ENCODE assay signal across 8 cellular contexts in the genomic region with DNA sequence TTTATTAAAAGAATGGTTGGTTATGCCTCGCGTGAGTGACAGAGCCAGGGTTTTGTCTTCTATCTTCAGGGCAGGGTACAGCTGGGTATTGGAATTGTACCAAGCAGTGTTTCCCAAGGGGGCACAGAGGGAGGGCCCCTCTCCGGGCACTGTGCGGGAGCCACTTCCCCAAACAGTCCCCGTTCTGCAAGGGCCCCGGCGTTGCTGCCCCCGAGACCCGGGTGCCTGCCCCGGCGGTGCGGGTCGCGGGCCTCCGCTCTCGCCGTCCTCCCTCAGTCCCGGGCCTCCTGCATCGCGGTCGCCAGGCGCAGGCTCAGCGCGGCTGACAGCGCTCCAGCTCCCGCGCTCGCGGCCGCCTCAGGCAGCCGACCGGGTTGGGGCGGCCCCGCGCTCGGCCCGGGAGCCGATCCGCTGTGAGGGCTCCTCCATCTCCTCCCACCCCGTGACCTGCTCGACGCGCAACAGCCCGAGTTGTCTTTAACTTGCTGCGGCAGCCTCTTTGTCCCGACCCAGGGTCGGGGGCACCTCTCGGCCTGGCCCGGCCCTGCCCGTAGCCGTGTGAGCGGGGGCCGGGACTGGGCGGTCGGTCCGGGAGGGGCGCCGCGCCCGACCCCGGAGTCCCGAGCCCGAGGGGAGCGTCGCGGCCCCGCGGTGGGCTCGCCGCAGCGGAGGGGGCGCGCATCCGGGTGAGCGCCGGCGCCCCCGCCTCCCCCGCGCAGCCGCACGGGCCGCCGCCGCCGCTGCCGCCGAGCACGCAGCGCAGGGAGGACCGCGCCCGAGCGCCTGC. TPM values are rescaled to one million over a fixed set of nuclear protein-coding genes. Genes with fewer than 3 reads are reported as not detected.
DNase-seq lines count a peak whose midpoint lies in the region; ATAC-seq, FAIRE-seq and TF ChIP-seq lines count a peak whose summit lies in the region.

No MANE protein-coding gene starts in this region.

- H3K9me3 ChIP-seq in DOHH2 (ENCODE audit: control insufficient read depth, insufficient read depth, low read length): peaks cover 11% of the 10 kb centered on the region
- H3K9me3 ChIP-seq in GM12878 (replicated peaks; ENCODE audit: control insufficient read depth, insufficient read depth, low read length): peaks cover 14% of the 10 kb centered on the region
- H3K9me3 ChIP-seq in iPS-15b (ENCODE audit: control insufficient read depth, insufficient read depth, low read length): peaks cover 7% of the 10 kb centered on the region

- H3K4me1 ChIP-seq in DOHH2 (ENCODE audit: control insufficient read depth, low read length) (peaks cover 21% of the 10 kb centered on the region), GM12878 (ENCODE audit: control insufficient read depth, insufficient read depth, low read length) (peaks cover 20% of the 10 kb centered on the region), iPS-15b (ENCODE audit: control insufficient read depth, insufficient read depth, low read length) (peaks cover 4% of the 10 kb centered on the region)

- H3K27me3 Mint-ChIP-seq in T-helper 2 cell treated with Interferon-gamma antibody and Interleukin-4, amounts not matched to agents 5 μg/mL and 100 μg/mL, for 36 hours (ENCODE audit: low read depth): peaks cover 28% of the 10 kb centered on the region

- ATAC-seq in GM21447 (IDR thresholded peaks at IDR 0.05; ENCODE audit: unreplicated experiment): peak; percentile 32
- peak; percentile 58 for ATAC-seq in GM12878

- H3F3A ChIP-seq in DOHH2 (ENCODE audit: control insufficient read depth, insufficient read depth): 0 out of 2 replicates have a peak, but pooled peaks cover 6% of the 10 kb centered on the region

- H3K79me2 ChIP-seq in DOHH2 (ENCODE audit: control insufficient read depth, low read length) (peaks cover 42% of the 10 kb centered on the region), GM12878 (ENCODE audit: control insufficient read depth, insufficient read depth, low read length) (peaks cover 19% of the 10 kb centered on the region)

- in situ Hi-C loops in GM12878 (cut with MboI): loop anchor here (10.0 to 25.0 kb wide), 2 partner anchors 394 to 1231 kb away; partner anchors contain the start of gene RMP24

- H3K27me3 ChIP-seq in DOHH2 (ENCODE audit: control insufficient read depth, low read length): no peaks in the 10 kb centered on the region
- H3K27me3 ChIP-seq in GM12878 (replicated peaks in 1 of 2; ENCODE audit: control insufficient read depth in 2 of 2, insufficient read depth in 2 of 2, low read length in 1 of 2): no peaks in the 10 kb centered on the region
- peaks cover 18% of the 10 kb centered on the region for H3K27me3 ChIP-seq in iPS-15b (ENCODE audit: control insufficient read depth, insufficient read depth, low read length)

- H3K27ac Mint-ChIP-seq in T-helper 2 cell treated with Interferon-gamma antibody and Interleukin-4, amounts not matched to agents 5 μg/mL and 100 μg/mL, for 36 hours: peak overlapping the region; percentile 29

- POLR2A ChIA-PET in GM12878 (lab: Charles Lee): interaction anchor here (0.5 to 1.3 kb wide), 4 partner anchors 10 to 137 kb away, joined by 3 to 4 read pairs (median 4); no protein-coding TSS in a partner anchor

- H3K36me3 ChIP-seq in DOHH2 (ENCODE audit: control insufficient read depth, low read length) (peaks cover 9% of the 10 kb centered on the region; the same call in 1 of the 2 replicates), GM12878 (ENCODE audit: control insufficient read depth in 2 of 2, insufficient read depth in 2 of 2, low read length in 1 of 2) (no peaks in the 10 kb centered on the region), iPS-15b (ENCODE audit: control insufficient read depth, insufficient read depth, low read length) (no peaks in the 10 kb centered on the region)

- H3K4me3 ChIP-seq in DOHH2 (ENCODE audit: low read length) (peak overlapping the region; percentile 87), GM12878 (peak overlapping the region; percentile 85), iPS-15b (ENCODE audit: low read depth, low read length) (peak overlapping the region; percentile 55), skeletal muscle cell (ENCODE audit: low read depth, low read length) (peak overlapping the region; percentile 63)
- peak overlapping the region; percentile 56 for H3K4me3 ChIP-seq in Jurkat, Clone E6-1 (ENCODE audit: low read length)

- peak; percentile 75 for TF ChIP-seq POLR2A in GM12878 (IDR thresholded peaks at IDR 0.05; ENCODE audit: low read depth, low read length)

- H2AFZ ChIP-seq in GM12878 (ENCODE audit: control insufficient read depth, low read depth, low read length): peak overlapping the region; percentile 81

- SMC1A ChIA-PET in GM12878 (lab: Charles Lee; ENCODE audit: uncharacterized antibody, unreplicated experiment): interaction anchor here (0.9 to 1.0 kb wide), 2 partner anchors 11 to 171 kb away, joined by 4 read pairs; no protein-coding TSS in a partner anchor

- peaks cover 8% of the 10 kb centered on the region for H3K9me3 Mint-ChIP-seq in T-helper 2 cell treated with Interferon-gamma antibody and Interleukin-4, amounts not matched to agents 5 μg/mL and 100 μg/mL, for 36 hours

- peaks cover 17% of the 10 kb centered on the region for H3K36me3 Mint-ChIP-seq in T-helper 2 cell treated with Interferon-gamma antibody and Interleukin-4, amounts not matched to agents 5 μg/mL and 100 μg/mL, for 36 hours (ENCODE audit: low read depth)

- H3K4me1 Mint-ChIP-seq in T-helper 2 cell treated with Interferon-gamma antibody and Interleukin-4, amounts not matched to agents 5 μg/mL and 100 μg/mL, for 36 hours (ENCODE audit: low read depth): peaks cover 25% of the 10 kb centered on the region

- no peaks in the 10 kb centered on the region for H4K20me1 ChIP-seq in DOHH2 (ENCODE audit: control insufficient read depth, insufficient read depth, low read depth, low read length)
- no peaks in the 10 kb centered on the region; the same call in 1 of the 2 replicates for H4K20me1 ChIP-seq in GM12878 (ENCODE audit: control insufficient read depth, insufficient read depth)

- DNase-seq in Jurkat, Clone E6-1 (ENCODE audit: low read depth, low spot score): no peak
- peak; percentile 56 for DNase-seq in T-helper 2 cell treated with Interferon-gamma antibody and Interleukin-4, amounts not matched to agents 5 μg/mL and 100 μg/mL, for 36 hours (ENCODE audit: low spot score)
- DNase-seq in GM12878 (ENCODE audit: low read depth, low spot score) (no peak), skeletal muscle cell (ENCODE audit: low read depth) (no peak), NCI-H187 treated with DMSO at 0.1 percent for 48 hours (lab: John Stamatoyannopoulos, UW) (no peak)

- peak overlapping the region; percentile 79 for H3K9ac ChIP-seq in GM12878 (ENCODE audit: control insufficient read depth, insufficient read depth, low read length)
- H3K9ac ChIP-seq in iPS-15b (ENCODE audit: low read depth, low read length): no peak overlapping the region

- intact Hi-C loops in GM12878 (cut with micrococcal nuclease; ENCODE audit: unreplicated experiment): loop anchor here (10.0 kb wide), 2 partner anchors 84 to 174 kb away; no protein-coding TSS in a partner anchor

- RAD21 ChIA-PET in GM12878 (lab: Charles Lee; ENCODE audit: unreplicated experiment): interaction anchor here (0.7 to 0.9 kb wide), 2 partner anchors 9 to 44 kb away, joined by 3 to 4 read pairs; no protein-coding TSS in a partner anchor

- WGBS in GM12878 (ENCODE audit: insufficient coverage, insufficient replicate concordance, low lambda C conversion rate, missing lambda C conversion rate): under 1% methylated on average over 58 of the region's 94 CpGs

- no peak for FAIRE-seq in GM12878 (lab: Jason Lieb, UNC)

- peak overlapping the region; percentile 10 for H3K4me3 Mint-ChIP-seq in T-helper 2 cell treated with Interferon-gamma antibody and Interleukin-4, amounts not matched to agents 5 μg/mL and 100 μg/mL, for 36 hours

- CTCF ChIA-PET in GM12878 (lab: Yijun Ruan, JAX): interaction anchor here (0.8 to 1.0 kb wide), 3 partner anchors 43 to 123 kb away, joined by 3 to 4 read pairs (median 3); no protein-coding TSS in a partner anchor

- peak overlapping the region; percentile 75 for H3K4me2 ChIP-seq in DOHH2 (ENCODE audit: low read length)
- peak overlapping the region; percentile 73 for H3K4me2 ChIP-seq in GM12878 (ENCODE audit: control insufficient read depth, insufficient read depth)

- H3K9me2 ChIP-seq in DOHH2 (replicated peaks; ENCODE audit: control insufficient read depth, low read length): no peaks in the 10 kb centered on the region

- TF ChIP-seq CTCF in DOHH2 (IDR thresholded peaks at IDR 0.05; ENCODE audit: low read depth, low read length, poor library complexity, severe bottlenecking) (no peak), GM12878 (IDR thresholded peaks at IDR 0.05 in 2 of 3, conservative IDR thresholded peaks at IDR 0.05 in 1 of 3; ENCODE audit: control insufficient read depth in 2 of 3, extremely low read depth in 1 of 3, insufficient read depth in 1 of 3, low read depth in 3 of 3, low read length in 3 of 3) (no peak)

- H3K27ac ChIP-seq in DOHH2 (ENCODE audit: low read depth, low read length) (peak overlapping the region; percentile 38), GM12878 (ENCODE audit: control insufficient read depth, insufficient read depth) (peak overlapping the region; percentile 69)

- no peak for TF ChIP-seq EP300 in GM12878 (IDR thresholded peaks at IDR 0.05; ENCODE audit: borderline replicate concordance in 1 of 2, control insufficient read depth in 1 of 2, low read depth in 2 of 2, low read length in 2 of 2)

- no peak for TF ChIP-seq RAD21 in GM12878 (IDR thresholded peaks at IDR 0.05; ENCODE audit: insufficient read depth, low read depth, low read length)

- no TSS peak for BruUV-seq in GM12878 (replicated peaks; lab: Mats Ljungman, UMichigan)

RNA-seq across cellular contexts. Expression of gene GALNT1, which starts 0.6 kb away (rescaled TPM):
- polyA plus RNA-seq in Jurkat, Clone E6-1 (2012; ENCODE audit: insufficient read depth, insufficient read length): 41.5 TPM
- total RNA-seq in GM12878 (2013; cell fraction: nucleolus; rRNA removed): 54.0 and 55.0 TPM in 2 replicates
- total RNA-seq in GM12878 (2014; rRNA removed) (33.4 and 38.3 TPM in 2 replicates), GM12878 (2014; rRNA removed; fragmentation: Illumina TruSeq; extraction: Trizol) (49.5 and 51.3 TPM in 2 replicates), GM12878 (2021) (53.7 and 56.5 TPM in 2 replicates)
- polyA plus RNA-seq in GM12878 (2011; ENCODE audit: low read depth): 12.6 TPM
- polyA plus RNA-seq in GM12878 (2011; rRNA removed) (45.5 and 65.5 TPM in 2 replicates), GM12878 (2014; fragmentation: Illumina TruSeq; extraction: Trizol) (41.9 and 51.7 TPM in 2 replicates), GM12878 (2014; fragmentation: Nextera tagmentation; extraction: Ambion mirVana) (10 to 100 TPM; 16.6 to 18.4 TPM), GM12878 (2014; rRNA removed) (24.5 and 26.3 TPM in 2 replicates), GM12878 (2016; fragmentation: Nextera tagmentation; extraction: Ambion mirVana) (1 to 10 TPM; 8.0 to 9.0 TPM)
- 16.3 and 17.2 TPM in 2 replicates for polyA plus RNA-seq in GM12878 (2011; cell fraction: cytosol; rRNA removed)
- 9.9 TPM in 2 replicates for polyA plus RNA-seq in GM12878 (2011; cell fraction: nucleus; rRNA removed)
- polyA plus RNA-seq in GM12878 (2012): 14.0 and 17.7 TPM in 2 replicates
- polyA minus RNA-seq in GM12878 (2011; rRNA and poly(A)+ RNA removed): 34.6 and 61.2 TPM in 2 replicates
- 18.4 and 25.1 TPM in 2 replicates for polyA minus RNA-seq in GM12878 (2011; cell fraction: cytosol; rRNA and poly(A)+ RNA removed)
- polyA minus RNA-seq in GM12878 (2011; cell fraction: nucleus; rRNA and poly(A)+ RNA removed): 11.2 and 18.2 TPM in 2 replicates
